21 cellular contexts compared by ENCODE assay signal in the genomic region with DNA sequence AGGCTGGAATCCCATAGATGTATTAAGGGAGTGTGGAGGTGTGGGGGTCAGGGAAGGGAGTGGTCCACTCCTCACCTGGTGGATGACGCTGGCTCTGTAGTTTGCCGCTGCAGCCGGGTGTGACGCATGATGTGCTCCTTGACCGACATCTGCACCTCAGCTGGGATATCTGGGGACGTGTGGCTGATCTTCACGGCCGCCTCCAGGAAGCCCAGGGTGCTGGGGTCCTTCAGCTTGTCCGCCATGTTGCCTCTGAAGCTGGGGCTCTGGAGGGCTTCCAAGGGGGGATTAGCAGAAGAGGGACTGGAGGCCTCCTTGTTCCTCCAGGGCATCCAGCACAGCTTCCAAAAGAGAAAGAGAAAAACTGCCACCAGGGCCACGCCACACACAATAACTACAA. TPM values are rescaled to one million over a fixed set of nuclear protein-coding genes. Genes with fewer than 3 reads are reported as not detected.
DNase-seq lines count a peak whose midpoint lies in the region; ATAC-seq and TF ChIP-seq lines count a peak whose summit lies in the region.
"Had no signal": no experiment of that assay in that cellular context is flagged by ENCODE, and none has a peak within 500 bp of the region (broad histone marks: within the 10 kb centered on the region; RNA-seq: fewer than 3 reads in every experiment).

No MANE protein-coding gene starts in this region.

- CTCF ChIA-PET in WTC11 (lab: Charles Lee) = no interaction called here

- intact Hi-C loops in spleen (cut with DNase I; ENCODE audit: low total_unique reads) = no loop called here

- H3K27me3 ChIP-seq in spleen (replicated peaks in 1 of 7) (peaks cover 0 to 27% (median 0%) of the 10 kb centered on the region in 7 donors), GM23338 (ENCODE audit: insufficient read depth) (no peaks in the 10 kb centered on the region)
- H3K27me3 ChIP-seq: BE2C, BLaER1 had no signal

- H3K27ac ChIP-seq in spleen (no peak overlapping the region), GM23338 (ENCODE audit: low read depth) (no peak overlapping the region)
- H3K27ac ChIP-seq: BLaER1 had no signal

- peaks cover 9% of the 10 kb centered on the region for H4K20me1 ChIP-seq in GM23338 (replicated peaks; ENCODE audit: insufficient read depth)
- H4K20me1 ChIP-seq: BLaER1 had no signal

- H3K36me3 Mint-ChIP-seq in WTC11 = peaks cover 74% of the 10 kb centered on the region
- H3K36me3 Mint-ChIP-seq in GM23338 (ENCODE audit: low read depth) = peaks cover 70% of the 10 kb centered on the region
- H3K36me3 Mint-ChIP-seq: CD14-positive monocyte; CD4-positive, alpha-beta memory T cell; CD4-positive, CD25-positive, alpha-beta regulatory T cell; CD8-positive, alpha-beta memory T cell had no signal

- no peak overlapping the region for H3K4me3 ChIP-seq in spleen
- H3K4me3 ChIP-seq in GM23338 = no peak overlapping the region
- H3K4me3 ChIP-seq: BLaER1 had no signal

- H3K4me1 ChIP-seq in spleen = no peaks in the 10 kb centered on the region
- peaks cover 5% of the 10 kb centered on the region; the same call in 1 of the 2 replicates for H3K4me1 ChIP-seq in GM23338 (ENCODE audit: insufficient read depth)
- H3K4me1 ChIP-seq: BE2C, BLaER1 had no signal

- TF ChIP-seq CTCF in WTC11 (IDR thresholded peaks at IDR 0.05) (no peak), spleen (IDR thresholded peaks at IDR 0.05 in 8 of 11, conservative IDR thresholded peaks at IDR 0.05 in 3 of 11) (no peak), GM23338 (conservative IDR thresholded peaks at IDR 0.05; ENCODE audit: low read depth in 2 of 2) (no peak)

- H3K4me3 Mint-ChIP-seq in WTC11 (no peak overlapping the region), GM23338 (no peak overlapping the region)
- H3K4me3 Mint-ChIP-seq: CD14-positive monocyte; CD4-positive, alpha-beta memory T cell; CD4-positive, CD25-positive, alpha-beta regulatory T cell; CD8-positive, alpha-beta memory T cell had no signal

- H3F3A ChIP-seq in GM23338 (replicated peaks; ENCODE audit: low read depth) = 0 out of 2 replicates have a peak, but pooled peaks cover 10% of the 10 kb centered on the region

- peaks cover 50% of the 10 kb centered on the region for H3K79me2 ChIP-seq in GM23338 (replicated peaks; ENCODE audit: insufficient read depth)

- H3K27me3 Mint-ChIP-seq in WTC11 (ENCODE audit: low read depth) (no peaks in the 10 kb centered on the region), GM23338 (ENCODE audit: insufficient read depth, low read depth, poor library complexity) (peaks cover 16% of the 10 kb centered on the region)

- POLR2A ChIA-PET in WTC11 (lab: Charles Lee) = no interaction called here

- H2AFZ ChIP-seq in GM23338 = no peak overlapping the region

- 93 to 96% (median 96%) methylated on average over 10 of the region's 10 CpGs for WGBS in spleen, 5 donors

- H3K9me3 Mint-ChIP-seq in WTC11 (peaks cover 9% of the 10 kb centered on the region), GM23338 (no peaks in the 10 kb centered on the region)
- H3K9me3 Mint-ChIP-seq: CD4-positive, alpha-beta memory T cell; CD8-positive, alpha-beta memory T cell had no signal

- H3K4me1 Mint-ChIP-seq in WTC11 (peaks cover 35% of the 10 kb centered on the region), GM23338 (peaks cover 18% of the 10 kb centered on the region)
- H3K4me1 Mint-ChIP-seq: CD4-positive, alpha-beta memory T cell; CD4-positive, CD25-positive, alpha-beta regulatory T cell; CD8-positive, alpha-beta memory T cell had no signal

- H3K27ac Mint-ChIP-seq in WTC11 (peak overlapping the region; percentile 47; the same call in 1 of the 2 replicates), GM23338 (no peak overlapping the region)
- H3K27ac Mint-ChIP-seq: CD14-positive monocyte; CD4-positive, CD25-positive, alpha-beta regulatory T cell had no signal

- DNase-seq in WTC11 (ENCODE audit: low spot score) (no peak), spleen (peak; percentile 51), NCI-H1092 treated with DMSO at 0.1 percent for 48 hours (lab: John Stamatoyannopoulos, UW) (no peak), GM23338 (ENCODE audit: low spot score) (no peak)
- DNase-seq in activated CD4-positive, alpha-beta T cell treated with anti-CD3 and anti-CD28 coated beads for 1 hour = no peak
- DNase-seq: 8988T; ACHN; BE2C; C1 segment of cervical spinal cord; CD4-positive, alpha-beta memory T cell; CD4-positive, CD25-positive, alpha-beta regulatory T cell; CD8-positive, alpha-beta memory T cell; COR-L47; DMS 273 treated with DMSO at 0.1 percent for 48 hours; DMS153; DMS53; DMS79 treated with DMSO at 0.1 percent for 48 hours; GF-D8 had no signal

- ATAC-seq in WTC11 (no peak), GM23338 (no peak)

- TF ChIP-seq POLR2A in spleen (IDR thresholded peaks at IDR 0.05) = no peak

- no peaks in the 10 kb centered on the region for H3K9me3 ChIP-seq in spleen
- H3K9me3 ChIP-seq: BE2C, BLaER1 had no signal

- H3K36me3 ChIP-seq in spleen (no peaks in the 10 kb centered on the region), GM23338 (ENCODE audit: insufficient read depth) (peaks cover 20% of the 10 kb centered on the region)
- H3K36me3 ChIP-seq: BE2C, BLaER1 had no signal

- H3K4me2 ChIP-seq in GM23338 = no peak overlapping the region
- H3K4me2 ChIP-seq: BLaER1 had no signal

- H3K9me2 ChIP-seq in GM23338 (ENCODE audit: insufficient read depth) = peaks cover 4% of the 10 kb centered on the region; the same call in 1 of the 2 replicates

TF ChIP-seq in WTC11, 78 proteins besides CTCF, POLR2A, EP300 and RAD21 (continues in another document):
- TF ChIP-seq, protein P1, sequence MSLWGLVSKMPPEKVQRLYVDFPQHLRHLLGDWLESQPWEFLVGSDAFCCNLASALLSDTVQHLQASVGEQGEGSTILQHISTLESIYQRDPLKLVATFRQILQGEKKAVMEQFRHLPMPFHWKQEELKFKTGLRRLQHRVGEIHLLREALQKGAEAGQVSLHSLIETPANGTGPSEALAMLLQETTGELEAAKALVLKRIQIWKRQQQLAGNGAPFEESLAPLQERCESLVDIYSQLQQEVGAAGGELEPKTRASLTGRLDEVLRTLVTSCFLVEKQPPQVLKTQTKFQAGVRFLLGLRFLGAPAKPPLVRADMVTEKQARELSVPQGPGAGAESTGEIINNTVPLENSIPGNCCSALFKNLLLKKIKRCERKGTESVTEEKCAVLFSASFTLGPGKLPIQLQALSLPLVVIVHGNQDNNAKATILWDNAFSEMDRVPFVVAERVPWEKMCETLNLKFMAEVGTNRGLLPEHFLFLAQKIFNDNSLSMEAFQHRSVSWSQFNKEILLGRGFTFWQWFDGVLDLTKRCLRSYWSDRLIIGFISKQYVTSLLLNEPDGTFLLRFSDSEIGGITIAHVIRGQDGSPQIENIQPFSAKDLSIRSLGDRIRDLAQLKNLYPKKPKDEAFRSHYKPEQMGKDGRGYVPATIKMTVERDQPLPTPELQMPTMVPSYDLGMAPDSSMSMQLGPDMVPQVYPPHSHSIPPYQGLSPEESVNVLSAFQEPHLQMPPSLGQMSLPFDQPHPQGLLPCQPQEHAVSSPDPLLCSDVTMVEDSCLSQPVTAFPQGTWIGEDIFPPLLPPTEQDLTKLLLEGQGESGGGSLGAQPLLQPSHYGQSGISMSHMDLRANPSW (CRISPR knock-in tag; conservative IDR thresholded peaks at IDR 0.05; ENCODE audit: low read depth) = no peak
- no peak for TF ChIP-seq ETV6 (CRISPR knock-in tag; IDR thresholded peaks at IDR 0.05)
- TF ChIP-seq ZBTB21 (CRISPR knock-in tag; IDR thresholded peaks at IDR 0.05; ENCODE audit: borderline replicate concordance) = no peak

TF ChIP-seq in GM23338, 12 proteins besides CTCF, POLR2A, EP300 and RAD21 (continues in another document):
- TF ChIP-seq NANOG (IDR thresholded peaks at IDR 0.05; ENCODE audit: borderline replicate concordance) (no peak), ZNF331 (CRISPR knock-in tag; IDR thresholded peaks at IDR 0.05; ENCODE audit: low read depth) (no peak), CREB1 (CRISPR knock-in tag; IDR thresholded peaks at IDR 0.05; ENCODE audit: low read depth) (no peak), POLR2AphosphoS5 (IDR thresholded peaks at IDR 0.05; ENCODE audit: low read depth) (no peak), EZH2phosphoT487 (IDR thresholded peaks at IDR 0.05; ENCODE audit: unreplicated experiment) (no peak), ZNF114 (CRISPR knock-in tag; IDR thresholded peaks at IDR 0.05) (no peak), STAT1 (IDR thresholded peaks at IDR 0.05; ENCODE audit: unreplicated experiment) (no peak), JUNB (IDR thresholded peaks at IDR 0.05; ENCODE audit: unreplicated experiment) (no peak), EZH2 (IDR thresholded peaks at IDR 0.05; ENCODE audit: low read depth, unreplicated experiment) (no peak)

RNA-seq across cellular contexts. Expression of gene SYT6, which starts 14.1 kb away (rescaled TPM):
- total RNA-seq in WTC11 (2021) = 54.2 to 58.2 TPM (median 55.9 TPM) in 3 replicates
- under 1 TPM in 1 of 7 donors, not detected in 6; 0.14 TPM for total RNA-seq in spleen
- not detected for polyA plus RNA-seq in spleen
- total RNA-seq in GM23338 (2014; rRNA removed; shearing (Covaris generic)) = 41.7 and 42.6 TPM in 2 replicates
- 25.4 and 31.2 TPM in 2 replicates for polyA plus RNA-seq in GM23338 (2016; fragmentation: Nextera tagmentation; extraction: Ambion mirVana)
- total RNA-seq: CD4-positive, alpha-beta memory T cell; CD8-positive, alpha-beta memory T cell had no signal
- polyA plus RNA-seq: AG04450; CD14-positive monocyte; CD4-positive, alpha-beta memory T cell; CD4-positive, CD25-positive, alpha-beta regulatory T cell; CD8-positive, alpha-beta memory T cell had no signal

Comparison
In these comparisons a context has a peak if more than half of its experiments do, and no peak if none do; other contexts are left out.
1. RNA of gene SYT6, which starts 14.1 kb away (total RNA-seq): 54.2 to 58.2 TPM in WTC11 and 41.7 to 42.6 TPM in GM23338; 0.14 TPM in spleen; every median in the first group is over 10 times any median in the second.